Comparison of ENCODE assay signal across 8 cellular contexts in the genomic region with DNA sequence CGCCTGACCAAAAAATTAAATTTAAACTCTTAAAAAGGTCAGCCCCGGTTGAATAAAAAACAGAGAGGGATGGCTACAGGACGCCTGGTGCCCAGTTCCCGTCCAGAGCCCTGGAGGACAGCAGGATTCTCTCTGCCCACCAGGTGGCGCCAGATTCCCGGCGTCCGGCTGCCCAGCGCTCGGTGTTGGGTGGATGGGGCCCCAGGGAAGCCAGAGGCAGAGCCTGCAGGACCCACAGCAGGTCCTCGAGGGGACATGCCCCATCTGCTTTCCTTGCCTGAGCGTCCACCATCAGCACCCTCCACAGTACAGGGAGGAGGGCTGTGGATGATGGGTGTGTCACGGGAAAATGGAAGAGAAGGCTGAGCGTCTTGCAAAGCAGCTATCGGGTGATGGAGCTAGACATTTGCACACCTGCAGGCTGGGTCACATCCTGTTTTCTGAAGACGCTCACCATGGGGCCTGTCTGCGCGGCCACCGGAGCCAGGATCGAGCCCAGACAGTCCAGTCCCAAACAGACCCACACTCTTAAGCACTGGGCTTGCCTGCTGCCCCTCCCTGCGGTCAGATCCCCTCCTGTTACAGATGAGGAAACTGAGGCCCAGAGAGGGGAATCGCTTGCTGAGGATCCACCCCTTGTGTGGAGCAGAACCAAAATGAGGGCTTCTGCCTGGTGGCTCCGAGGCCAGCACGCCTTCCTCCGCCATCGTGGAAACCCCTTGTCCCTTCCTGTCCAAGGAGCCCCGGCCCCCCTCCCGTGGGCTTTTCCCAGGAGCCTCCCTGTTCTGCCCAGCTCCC. TPM values are rescaled to one million over a fixed set of nuclear protein-coding genes. Genes with fewer than 3 reads are reported as not detected.
DNase-seq lines count a peak whose midpoint lies in the region; ATAC-seq and TF ChIP-seq lines count a peak whose summit lies in the region.

No MANE protein-coding gene starts in this region.

- H3K4me3 ChIP-seq in BLaER1, result no peak overlapping the region
- no peak overlapping the region for H3K4me3 ChIP-seq in right cardiac atrium (ENCODE audit: low read length)
- no peak overlapping the region for H3K4me3 ChIP-seq in skeletal muscle satellite cell (ENCODE audit: low read length)

- no peaks in the 10 kb centered on the region for H3K27me3 ChIP-seq in BLaER1
- no peaks in the 10 kb centered on the region for H3K27me3 ChIP-seq in right cardiac atrium (ENCODE audit: control insufficient read depth, insufficient read depth)
- no peaks in the 10 kb centered on the region for H3K27me3 ChIP-seq in skeletal muscle satellite cell (ENCODE audit: control insufficient read depth, insufficient read depth, low read length)

- peaks cover 30% of the 10 kb centered on the region for H3K4me1 ChIP-seq in BLaER1
- peaks cover 27% of the 10 kb centered on the region for H3K4me1 ChIP-seq in right cardiac atrium (ENCODE audit: control insufficient read depth, insufficient read depth, low read length)
- H3K4me1 ChIP-seq in skeletal muscle satellite cell (ENCODE audit: control insufficient read depth, insufficient read depth, low read length), result peaks cover 47% of the 10 kb centered on the region

- 19% methylated on average over 28 of the region's 28 CpGs for WGBS in right cardiac atrium

- intact Hi-C loops in right cardiac atrium (cut with DNase I), result loop anchor here in 3 of 4 donors (2.0 to 10.0 kb wide), 4 partner anchors 64 to 141 kb away; partner anchors contain the start of gene PDGFB (in 1 of the 3)

- no peak overlapping the region for H3K9ac ChIP-seq in BLaER1
- H3K9ac ChIP-seq in skeletal muscle satellite cell (ENCODE audit: low read depth, low read length), result no peak overlapping the region

- ATAC-seq in right cardiac atrium (peak; percentile 82 to 84), HG03457 (IDR thresholded peaks at IDR 0.05; ENCODE audit: unreplicated experiment) (no peak)

- DNase-seq in GM20000 (ENCODE audit: low spot score) (peak; percentile 89), NAMALWA (ENCODE audit: low spot score) (peak; percentile 87), T-helper 2 cell (peak; percentile 74 to 79 (median 77)), amniotic epithelial cell (ENCODE audit: low read depth) (peak; percentile 41), right cardiac atrium (peak; percentile 85 to 94 (median 93))

- H3K27ac ChIP-seq in BLaER1 (no peak overlapping the region), right cardiac atrium (ENCODE audit: low read length) (no peak overlapping the region)

- H3K9me3 ChIP-seq in BLaER1 (no peaks in the 10 kb centered on the region), right cardiac atrium (ENCODE audit: control insufficient read depth, low read length) (no peaks in the 10 kb centered on the region), skeletal muscle satellite cell (replicated peaks; ENCODE audit: low read length) (no peaks in the 10 kb centered on the region)

- TF ChIP-seq CTCF in GM20000 (IDR thresholded peaks at IDR 0.05; ENCODE audit: extremely low read depth, missing control alignments), result peak; percentile 81

- H3K36me3 ChIP-seq in BLaER1 (no peaks in the 10 kb centered on the region), skeletal muscle satellite cell (ENCODE audit: insufficient read depth, low read length) (no peaks in the 10 kb centered on the region)

- H3K4me2 ChIP-seq in BLaER1, result peak overlapping the region; percentile 64
- peak overlapping the region; percentile 67 for H3K4me2 ChIP-seq in skeletal muscle satellite cell (ENCODE audit: low read length)

- no peaks in the 10 kb centered on the region for H4K20me1 ChIP-seq in BLaER1

RNA-seq across cellular contexts. Expression of gene CBX7, which starts 18.5 kb away (rescaled TPM):
- total RNA-seq in right cardiac atrium, result 10 to 100 TPM; 68.1 to 97.9 (median 78.7) TPM
- polyA plus RNA-seq in right cardiac atrium, result 69.0 TPM
- total RNA-seq in skeletal muscle satellite cell (2012; rRNA removed), result 1.8 and 2.2 TPM in 2 replicates

Comparison
In these comparisons a context has a peak if more than half of its experiments do, and no peak if none do; other contexts are left out.
1. DNase-seq: peak in every context shown above with its lines; median percentile 93 in right cardiac atrium; 89 in GM20000; 87 in NAMALWA; 77 in T-helper 2 cell; 41 in amniotic epithelial cell.